In genomic region chr5:54309237-54309636, GRCh38 we compare ENCODE assay signal across 8 cellular contexts. TPM values are rescaled to one million over a fixed set of nuclear protein-coding genes. Genes with fewer than 3 reads are reported as not detected.
DNase-seq lines count a peak whose midpoint lies in the region; ATAC-seq, FAIRE-seq and TF ChIP-seq lines count a peak whose summit lies in the region.

No MANE protein-coding gene starts in this region.

- no peak overlapping the region for H3K56ac ChIP-seq in H9 (ENCODE audit: insufficient read length, low read depth, low read length)

- H2BK15ac ChIP-seq in H9 (ENCODE audit: low read depth, low read length): no peak overlapping the region

- H3K27me3 Mint-ChIP-seq in H9 (ENCODE audit: low read depth): peaks cover 25% of the 10 kb centered on the region
- peaks cover 5% of the 10 kb centered on the region for H3K27me3 Mint-ChIP-seq in activated naive CD8-positive, alpha-beta T cell treated with anti-CD3 and anti-CD28 coated beads for 36 hours

- no peaks in the 10 kb centered on the region for H3K79me1 ChIP-seq in H9 (ENCODE audit: insufficient read depth, low read depth, low read length, poor library complexity, severe bottlenecking)

- no peak overlapping the region for H4K8ac ChIP-seq in H9 (replicated peaks; ENCODE audit: insufficient read length, low read depth, low read length)

- H4K20me1 ChIP-seq in H9 (ENCODE audit: control insufficient read depth, insufficient read depth, insufficient read length): no peaks in the 10 kb centered on the region

- H3K4me2 ChIP-seq in A549 (peak overlapping the region; percentile 84), H9 (ENCODE audit: insufficient read depth, insufficient read length, low read length) (peak overlapping the region; percentile 85)

- no peak for ATAC-seq in A549

- no peaks in the 10 kb centered on the region; a peak in 2 of 5 replicates for H3K9me3 Mint-ChIP-seq in H9
- no peaks in the 10 kb centered on the region for H3K9me3 Mint-ChIP-seq in activated naive CD8-positive, alpha-beta T cell treated with anti-CD3 and anti-CD28 coated beads for 36 hours

- no peak overlapping the region for H2BK20ac ChIP-seq in H9 (ENCODE audit: low read depth, low read length, poor library complexity, severe bottlenecking)

- H3K4me3 ChIP-seq in A549 (peak overlapping the region; percentile 86), stomach smooth muscle (ENCODE audit: low read length in 2 of 2) (peak overlapping the region; percentile 91 to 98)

- H3K23ac ChIP-seq in H9 (ENCODE audit: insufficient read length, low read depth, low read length): no peak overlapping the region

- H3K9me3 ChIP-seq in A549: no peaks in the 10 kb centered on the region
- H3K9me3 ChIP-seq in H9 (ENCODE audit: control insufficient read depth, low read depth, low read length): no peaks in the 10 kb centered on the region
- H3K9me3 ChIP-seq in stomach smooth muscle (ENCODE audit: control insufficient read depth in 2 of 2, low read length in 2 of 2): no peaks in the 10 kb centered on the region

- peak overlapping the region in 1 of 2 experiments; percentile 89; a peak in 3 of 6 replicates for H3K27ac ChIP-seq in A549
- H3K27ac ChIP-seq in H9 (ENCODE audit: insufficient read length, low read depth, low read length): no peak overlapping the region
- no peak overlapping the region for H3K27ac ChIP-seq in stomach smooth muscle (ENCODE audit: low read length)

- peak overlapping the region; percentile 92 to 95 for H3K4me3 Mint-ChIP-seq in H9
- H3K4me3 Mint-ChIP-seq in activated naive CD8-positive, alpha-beta T cell treated with anti-CD3 and anti-CD28 coated beads for 36 hours: peak overlapping the region; percentile 82

- H3K27me3 ChIP-seq in H9 (ENCODE audit: insufficient read depth, low read length) (no peaks in the 10 kb centered on the region), stomach smooth muscle (ENCODE audit: control insufficient read depth in 1 of 2, insufficient read depth in 2 of 2, low read length in 2 of 2) (no peaks in the 10 kb centered on the region)

- no peak overlapping the region for H4K5ac ChIP-seq in H9 (ENCODE audit: insufficient read length, low read depth, low read length)

- no peak overlapping the region for H3K18ac ChIP-seq in H9 (ENCODE audit: insufficient read length, low read depth, low read length)

- WGBS in A549 (ENCODE audit: missing lambda C conversion rate): 48% methylated on average over 10 of the region's 10 CpGs
- no CpG with 5 or more reads among the region's 10 CpGs for WGBS in H9 (ENCODE audit: extremely low coverage, insufficient read length, low lambda C conversion rate)

- no peaks in the 10 kb centered on the region for H3K36me3 ChIP-seq in stomach smooth muscle (ENCODE audit: control insufficient read depth in 2 of 2, insufficient read depth in 2 of 2, low read length in 2 of 2)

- DNase-seq in A549 (ENCODE audit: low read depth in 1 of 2, low spot score in 1 of 2) (no peak), H9 (no peak), inferior parietal cortex (ENCODE audit: extremely low spot score) (peak; percentile 51), GM19240 (ENCODE audit: insufficient read length, low spot score) (no peak), NOMO-1 treated with dmso at 0.1 percent for 144 hours (lab: John Stamatoyannopoulos, UW; ENCODE audit: unreplicated experiment) (no peak), GM19238 (ENCODE audit: insufficient read length, low spot score) (no peak)
- no peak for DNase-seq in activated naive CD8-positive, alpha-beta T cell treated with anti-CD3 and anti-CD28 coated beads for 36 hours

- H3K4ac ChIP-seq in H9 (ENCODE audit: low read depth, low read length): no peak overlapping the region

- no peak overlapping the region for H2BK5ac ChIP-seq in H9 (ENCODE audit: insufficient read length, low read length)

- no peak for TF ChIP-seq POLR2A in A549 (IDR thresholded peaks at IDR 0.05; ENCODE audit: low read length)

- no peak for TF ChIP-seq CTCF in A549 (IDR thresholded peaks at IDR 0.05)
- no peak for TF ChIP-seq CTCF in H9 (conservative IDR thresholded peaks at IDR 0.05)

- H3K4me1 ChIP-seq in A549 (peaks cover 13% of the 10 kb centered on the region; the same call in 1 of the 3 replicates), H9 (ENCODE audit: insufficient read depth, low read length) (no peaks in the 10 kb centered on the region), stomach smooth muscle (ENCODE audit: control insufficient read depth, insufficient read depth, low read length) (peaks cover 11% of the 10 kb centered on the region)

- POLR2A ChIA-PET in A549 (lab: Yijun Ruan, JAX): interaction anchor here (3.1 kb wide), 1 partner anchor 110 kb away, joined by 21 read pairs; no protein-coding TSS in a partner anchor

- TF ChIP-seq EP300 in A549 (IDR thresholded peaks at IDR 0.05): no peak

- H2AFZ ChIP-seq in H9 (ENCODE audit: low read length): no peak overlapping the region

- H2AK5ac ChIP-seq in H9 (ENCODE audit: insufficient read length, low read length): no peak overlapping the region

- no peak overlapping the region for H3K14ac ChIP-seq in H9 (ENCODE audit: insufficient read depth, low read length)

- H3K4me1 Mint-ChIP-seq in H9: peaks cover 33% of the 10 kb centered on the region in 2 experiments
- peaks cover 21% of the 10 kb centered on the region for H3K4me1 Mint-ChIP-seq in activated naive CD8-positive, alpha-beta T cell treated with anti-CD3 and anti-CD28 coated beads for 36 hours

- TF ChIP-seq RAD21 in A549 (conservative IDR thresholded peaks at IDR 0.05 in 1 of 2, IDR thresholded peaks at IDR 0.05 in 1 of 2): no peak

- no peak overlapping the region for H2BK12ac ChIP-seq in H9 (ENCODE audit: insufficient read length, low read depth, low read length)

- no peaks in the 10 kb centered on the region; a peak in 1 of 7 replicates for H3K36me3 Mint-ChIP-seq in H9 (ENCODE audit: insufficient read depth in 1 of 3, low read depth in 3 of 3)
- no peaks in the 10 kb centered on the region for H3K36me3 Mint-ChIP-seq in activated naive CD8-positive, alpha-beta T cell treated with anti-CD3 and anti-CD28 coated beads for 36 hours

- CTCF ChIA-PET in A549 (lab: Yijun Ruan, JAX): interaction anchor here (0.9 to 1.0 kb wide), 2 partner anchors 65 to 208 kb away, joined by 3 read pairs; partner anchors contain the start of gene SNX18

- no peaks in the 10 kb centered on the region; the same call in 1 of the 2 replicates for H3K79me2 ChIP-seq in H9 (ENCODE audit: insufficient read depth, low read length)

- no peak overlapping the region for H3T11ph ChIP-seq in H9 (ENCODE audit: low read length)

- H3K9ac ChIP-seq in H9 (ENCODE audit: extremely low read depth, insufficient read length, low read length) (peak overlapping the region; percentile 81), stomach smooth muscle (ENCODE audit: low read length in 2 of 2) (peak overlapping the region; percentile 90)

- H2BK120ac ChIP-seq in H9 (ENCODE audit: low read depth, low read length, poor library complexity, severe bottlenecking): no peak overlapping the region

- H4K91ac ChIP-seq in H9 (ENCODE audit: insufficient read length, low read depth, low read length): no peak overlapping the region

- peak overlapping the region in 1 of 3 experiments; percentile 86; a peak in 1 of 7 replicates for H3K27ac Mint-ChIP-seq in H9
- H3K27ac Mint-ChIP-seq in activated naive CD8-positive, alpha-beta T cell treated with anti-CD3 and anti-CD28 coated beads for 36 hours: peak overlapping the region; percentile 88

- FAIRE-seq in A549 (lab: Jason Lieb, UNC): no peak

- peaks cover 20% of the 10 kb centered on the region for H3K23me2 ChIP-seq in H9 (ENCODE audit: insufficient read length, low read depth, low read length, poor library complexity, severe bottlenecking)

TF ChIP-seq in A549, 52 proteins besides CTCF, POLR2A, EP300 and RAD21:
- no peak for TF ChIP-seq BHLHE40 (IDR thresholded peaks at IDR 0.05; ENCODE audit: low read depth, low read length)
- no peak for TF ChIP-seq JUNB (IDR thresholded peaks at IDR 0.05)
- no peak for TF ChIP-seq MAX (IDR thresholded peaks at IDR 0.05)

RNA-seq across cellular contexts. Expression of gene ARL15, which starts 1.1 kb away (rescaled TPM):
- 11.8 and 15.9 TPM in 2 replicates for polyA plus RNA-seq in A549 (2011; rRNA removed)
- polyA plus RNA-seq in A549 (2012; cell fraction: cytosol; rRNA removed): 2.8 and 4.5 TPM in 2 replicates
- polyA plus RNA-seq in A549 (2012; cell fraction: nucleus; rRNA removed): 2.6 and 4.6 TPM in 2 replicates
- 8.6 to 12.1 TPM (median 10.8 TPM) in 3 replicates for polyA plus RNA-seq in A549 (2017; fragmentation: RNase III; extraction: RNeasy Plus Mini Kit Qiagen cat#74134 plus additional on column Dnase treatment)
- polyA minus RNA-seq in A549 (2011; rRNA and poly(A)+ RNA removed): 31.8 and 34.6 TPM in 2 replicates
- total RNA-seq in H9 (2021): 13.0 and 14.1 TPM in 2 replicates
- total RNA-seq in activated naive CD8-positive, alpha-beta T cell treated with anti-CD3 and anti-CD28 coated beads for 36 hours: 1 to 10 TPM; 4.1 to 5.5 TPM
